Comparison of ENCODE assay signal across 8 cellular contexts in genomic region chr17:39618252-39618913, GRCh38. TPM values are rescaled to one million over a fixed set of nuclear protein-coding genes. Genes with fewer than 3 reads are reported as not detected.
DNase-seq lines count a peak whose midpoint lies in the region; ATAC-seq and TF ChIP-seq lines count a peak whose summit lies in the region.

No MANE protein-coding gene starts in this region.

- peaks cover 4% of the 10 kb centered on the region for H3K9me3 Mint-ChIP-seq in glutamatergic neuron (ENCODE audit: unreplicated experiment)

- H3K27me3 Mint-ChIP-seq in glutamatergic neuron (ENCODE audit: unreplicated experiment) = no peaks in the 10 kb centered on the region

- H3K4me3 Mint-ChIP-seq in glutamatergic neuron (ENCODE audit: unreplicated experiment) = peak overlapping the region; percentile 79

- H3K4me2 ChIP-seq in skeletal muscle satellite cell (ENCODE audit: low read length) = peak overlapping the region; percentile 98

- H3K4me3 ChIP-seq in cardiac muscle cell = peak overlapping the region; percentile 45
- peak overlapping the region; percentile 75 for H3K4me3 ChIP-seq in skeletal muscle satellite cell (ENCODE audit: low read length)

- H3K9me3 ChIP-seq in cardiac muscle cell (ENCODE audit: low read depth) (no peaks in the 10 kb centered on the region), skeletal muscle satellite cell (replicated peaks; ENCODE audit: low read length) (no peaks in the 10 kb centered on the region)

- intact Hi-C loops in left ventricle myocardium superior (cut with micrococcal nuclease) = no loop called here

- TF ChIP-seq CTCF in cardiac muscle cell (IDR thresholded peaks at IDR 0.05; ENCODE audit: low read depth, low read length) = no peak
- TF ChIP-seq CTCF in glutamatergic neuron (IDR thresholded peaks at IDR 0.05; ENCODE audit: partially characterized antibody, unreplicated experiment) = no peak

- H3K27me3 ChIP-seq in cardiac muscle cell (peaks cover 84% of the 10 kb centered on the region), skeletal muscle satellite cell (ENCODE audit: control insufficient read depth, insufficient read depth, low read length) (peaks cover 34% of the 10 kb centered on the region)

- no peak overlapping the region for H3K27ac ChIP-seq in cardiac muscle cell

- H3K36me3 ChIP-seq in cardiac muscle cell (no peaks in the 10 kb centered on the region), skeletal muscle satellite cell (ENCODE audit: insufficient read depth, low read length) (no peaks in the 10 kb centered on the region)

- peak overlapping the region; percentile 80 for H3K9ac ChIP-seq in skeletal muscle satellite cell (ENCODE audit: low read depth, low read length)

- no peaks in the 10 kb centered on the region for H3K4me1 ChIP-seq in cardiac muscle cell (ENCODE audit: low read depth)
- peaks cover 17% of the 10 kb centered on the region for H3K4me1 ChIP-seq in skeletal muscle satellite cell (ENCODE audit: control insufficient read depth, insufficient read depth, low read length)

- H3K27ac Mint-ChIP-seq in glutamatergic neuron (ENCODE audit: unreplicated experiment) = no peak overlapping the region

- H3K4me1 Mint-ChIP-seq in glutamatergic neuron (ENCODE audit: low read depth, unreplicated experiment) = no peaks in the 10 kb centered on the region

- peak in 1 of 2 donors; percentile 21 for DNase-seq in cardiac muscle cell (ENCODE audit: low read depth in 1 of 2, low spot score in 1 of 2)
- no peak for DNase-seq in left ventricle myocardium superior
- peak; percentile 50 for DNase-seq in SW480 (ENCODE audit: low spot score)
- DNase-seq in glutamatergic neuron = no peak
- no peak for DNase-seq in activated CD4-positive, CD25-positive, alpha-beta regulatory T cell treated with anti-CD3 and anti-CD28 coated beads, Interleukin-2, amount 50 U/mL, for 72 hours
- no peak for DNase-seq in inferior parietal cortex (ENCODE audit: extremely low spot score)

- ATAC-seq in left ventricle myocardium superior (no peak), GM18858 (IDR thresholded peaks at IDR 0.05; ENCODE audit: unreplicated experiment) (no peak)

- peaks cover 5% of the 10 kb centered on the region for H3K36me3 Mint-ChIP-seq in glutamatergic neuron (ENCODE audit: unreplicated experiment)

RNA-seq across cellular contexts. Expression of gene PPP1R1B, which starts 8.4 kb away (rescaled TPM):
- total RNA-seq in cardiac muscle cell = 4.3 and 17.7 TPM in 2 replicates
- 7.6 and 20.3 TPM in 2 replicates for polyA plus RNA-seq in cardiac muscle cell
- total RNA-seq in left ventricle myocardium superior = 0.55 TPM
- not detected for total RNA-seq in glutamatergic neuron (ENCODE audit: unreplicated experiment)
- total RNA-seq in skeletal muscle satellite cell (2012; rRNA removed) = 1.1 TPM in 1 of 2 replicates, not detected in the other

RNA-seq across cellular contexts. Expression of gene NEUROD2, which starts 10.7 kb away (rescaled TPM):
- total RNA-seq in cardiac muscle cell (not detected in 2 replicates), left ventricle myocardium superior (not detected), glutamatergic neuron (ENCODE audit: unreplicated experiment) (6.3 TPM)
- not detected in 2 replicates for polyA plus RNA-seq in cardiac muscle cell
- total RNA-seq in skeletal muscle satellite cell (2012; rRNA removed) = not detected in 2 replicates

RNA-seq across cellular contexts. Expression of gene STARD3, which starts 18.6 kb away (rescaled TPM):
- 67.1 and 84.1 TPM in 2 replicates for total RNA-seq in cardiac muscle cell
- 47.9 and 62.6 TPM in 2 replicates for polyA plus RNA-seq in cardiac muscle cell
- total RNA-seq in left ventricle myocardium superior = 18.7 TPM
- total RNA-seq in glutamatergic neuron (ENCODE audit: unreplicated experiment) = 48.0 TPM
- 21.5 and 22.5 TPM in 2 replicates for total RNA-seq in skeletal muscle satellite cell (2012; rRNA removed)

RNA-seq across cellular contexts. Expression of gene TCAP, which starts 46.8 kb away (rescaled TPM):
- total RNA-seq in cardiac muscle cell (61.5 and 79.1 TPM in 2 replicates), left ventricle myocardium superior (4,965 TPM), glutamatergic neuron (ENCODE audit: unreplicated experiment) (2.3 TPM)
- polyA plus RNA-seq in cardiac muscle cell = 105 and 133 TPM in 2 replicates
- under 0.01 and 0.22 TPM in 2 replicates for total RNA-seq in skeletal muscle satellite cell (2012; rRNA removed)

RNA-seq across cellular contexts. Expression of gene PNMT, which starts 49.9 kb away (rescaled TPM):
- total RNA-seq in cardiac muscle cell = 21.0 and 27.2 TPM in 2 replicates
- 11.9 and 14.7 TPM in 2 replicates for polyA plus RNA-seq in cardiac muscle cell
- 5.8 TPM for total RNA-seq in left ventricle myocardium superior
- total RNA-seq in glutamatergic neuron (ENCODE audit: unreplicated experiment) = not detected
- 0.25 TPM in 1 of 2 replicates, not detected in the other for total RNA-seq in skeletal muscle satellite cell (2012; rRNA removed)
